In genomic region chr20:58420798-58421496, GRCh38 we compare ENCODE assay signal across 14 cellular contexts. TPM values are rescaled to one million over a fixed set of nuclear protein-coding genes. Genes with fewer than 3 reads are reported as not detected.
A peak's percentile ranks its signal among the peaks of the same experiment; 100 is the strongest.
DNase-seq lines count a peak whose midpoint lies in the region; ATAC-seq and TF ChIP-seq lines count a peak whose summit lies in the region.
"Had no signal": no experiment of that assay in that cellular context is flagged by ENCODE, and none has a peak within 500 bp of the region (broad histone marks: within the 10 kb centered on the region; RNA-seq: fewer than 3 reads in every experiment).

No MANE protein-coding gene starts in this region.

- H3K4me3 Mint-ChIP-seq in stimulated activated naive B cell treated with anti-CD40 and anti-IgM and Interleukin-4, amounts not matched to agents 10 μg/mL and 1 μg/mL and 100 μg/mL, for 72 hours: no peak overlapping the region
- H3K4me3 Mint-ChIP-seq: CD4-positive, alpha-beta memory T cell had no signal

- no peak for ATAC-seq in GM19455 (IDR thresholded peaks at IDR 0.05; ENCODE audit: unreplicated experiment)
- no peak for ATAC-seq in stimulated activated naive B cell treated with anti-CD40 and anti-IgM and Interleukin-4, amounts not matched to agents 10 μg/mL and 1 μg/mL and 100 μg/mL, for 72 hours (replicated peaks)
- no peak for ATAC-seq in GM18498 (IDR thresholded peaks at IDR 0.05; ENCODE audit: unreplicated experiment)

- peaks cover 30 to 43% of the 10 kb centered on the region in 2 donors for H3K36me3 Mint-ChIP-seq in stimulated activated naive B cell treated with anti-CD40 and anti-IgM and Interleukin-4, amounts not matched to agents 10 μg/mL and 1 μg/mL and 100 μg/mL, for 72 hours

- no peaks in the 10 kb centered on the region for H3K36me3 ChIP-seq in kidney epithelial cell (ENCODE audit: control insufficient read depth, insufficient read depth, low read length)

- peaks cover 9 to 10% of the 10 kb centered on the region in 2 donors for H3K4me1 Mint-ChIP-seq in stimulated activated naive B cell treated with anti-CD40 and anti-IgM and Interleukin-4, amounts not matched to agents 10 μg/mL and 1 μg/mL and 100 μg/mL, for 72 hours

- no peaks in the 10 kb centered on the region for H3K27me3 Mint-ChIP-seq in stimulated activated naive B cell treated with anti-CD40 and anti-IgM and Interleukin-4, amounts not matched to agents 10 μg/mL and 1 μg/mL and 100 μg/mL, for 72 hours
- H3K27me3 Mint-ChIP-seq: CD4-positive, alpha-beta memory T cell had no signal

- TF ChIP-seq CTCF in AG09309 (IDR thresholded peaks at IDR 0.05; ENCODE audit: control insufficient read depth, insufficient read depth, low read depth, low read length, missing control alignments): no peak
- no peak for TF ChIP-seq CTCF in kidney epithelial cell (IDR thresholded peaks at IDR 0.05; ENCODE audit: insufficient read depth, low read length, poor library complexity, severe bottlenecking)

- DNase-seq in AG09309 (ENCODE audit: low read depth): peak; percentile 14
- DNase-seq in HK-2 (ENCODE audit: unreplicated experiment): peak; percentile 41
- peak; percentile 82 for DNase-seq in amniotic epithelial cell (ENCODE audit: low read depth)
- DNase-seq in kidney epithelial cell (ENCODE audit: low read depth): peak; percentile 23
- DNase-seq in epidermal melanocyte (ENCODE audit: insufficient read length, low spot score): no peak
- no peak for DNase-seq in stimulated activated naive B cell treated with anti-CD40 and anti-IgM and Interleukin-4, amounts not matched to agents 10 μg/mL and 1 μg/mL and 100 μg/mL, for 72 hours
- DNase-seq: activated T-cell treated with anti-CD3 and anti-CD28 coated beads for 4 hours; CD4-positive, alpha-beta memory T cell; central memory CD4-positive, alpha-beta T cell; NCI-H187 treated with DMSO at 0.1 percent for 48 hours; nucleus accumbens; stimulated activated CD4-positive, alpha-beta T cell treated with anti-CD3 and anti-CD28 coated beads, Interleukin-4, amount 100 ng/mL, for 1 hour had no signal

- H3K4me3 ChIP-seq in AG09309 (ENCODE audit: control insufficient read depth, low read depth, low read length): no peak overlapping the region
- no peak overlapping the region for H3K4me3 ChIP-seq in kidney epithelial cell (ENCODE audit: low read depth, low read length)

- no peak overlapping the region for H3K27ac Mint-ChIP-seq in stimulated activated naive B cell treated with anti-CD40 and anti-IgM and Interleukin-4, amounts not matched to agents 10 μg/mL and 1 μg/mL and 100 μg/mL, for 72 hours

- H3K9me3 Mint-ChIP-seq in stimulated activated naive B cell treated with anti-CD40 and anti-IgM and Interleukin-4, amounts not matched to agents 10 μg/mL and 1 μg/mL and 100 μg/mL, for 72 hours: no peaks in the 10 kb centered on the region
- H3K9me3 Mint-ChIP-seq: CD4-positive, alpha-beta memory T cell had no signal

- no peaks in the 10 kb centered on the region for H3K27me3 ChIP-seq in kidney epithelial cell (ENCODE audit: control insufficient read depth, insufficient read depth, low read length)

RNA-seq across cellular contexts. Expression of gene VAPB, which starts 31.9 kb away (rescaled TPM):
- total RNA-seq in kidney epithelial cell: 23.1 and 24.1 TPM in 2 replicates

Comparison
In these comparisons a context has a peak if more than half of its experiments do, and no peak if none do; other contexts are left out.
1. DNase-seq: peak in AG09309 (single experiment), HK-2 (single experiment), amniotic epithelial cell (single experiment) and kidney epithelial cell (single experiment); none in epidermal melanocyte (single experiment) and stimulated activated naive B cell treated with anti-CD40 and anti-IgM and Interleukin-4, amounts not matched to agents 10 μg/mL and 1 μg/mL and 100 μg/mL, for 72 hours (single experiment).